In genomic region chr18:36392888-36393287, GRCh38 we compare ENCODE assay signal across 20 cellular contexts.
DNase-seq lines count a peak whose midpoint lies in the region; ATAC-seq and TF ChIP-seq lines count a peak whose summit lies in the region.
"Had no signal": no experiment of that assay in that cellular context is flagged by ENCODE, and none has a peak within 500 bp of the region (broad histone marks: within the 10 kb centered on the region; RNA-seq: fewer than 3 reads in every experiment).

No MANE protein-coding gene starts in this region.

- peaks cover 0 to 19% of the 10 kb centered on the region in 2 donors for H3K4me1 ChIP-seq in ascending aorta
- peaks cover 36% of the 10 kb centered on the region for H3K4me1 ChIP-seq in psoas muscle
- H3K4me1 ChIP-seq: SJCRH30 had no signal

- H3K36me3 ChIP-seq in ascending aorta (no peaks in the 10 kb centered on the region), psoas muscle (ENCODE audit: insufficient read depth in 1 of 2, low read depth in 1 of 2) (no peaks in the 10 kb centered on the region)
- H3K36me3 ChIP-seq: BLaER1, SJCRH30 had no signal

- peaks cover 0 to 11% of the 10 kb centered on the region in 2 donors for H3K9me3 ChIP-seq in ascending aorta
- H3K9me3 ChIP-seq in psoas muscle: peaks cover 8% of the 10 kb centered on the region
- H3K9me3 ChIP-seq: SJCRH30 had no signal

- WGBS in psoas muscle, 3 donors: 29 to 51% (median 30%) methylated on average over 3 of the region's 3 CpGs

- no peak overlapping the region for H3K4me3 ChIP-seq in ascending aorta
- peak overlapping the region; percentile 2 for H3K4me3 ChIP-seq in psoas muscle
- H3K4me3 ChIP-seq: BLaER1, GM12878, GM23338, SJCRH30 had no signal

- TF ChIP-seq CTCF in ascending aorta (IDR thresholded peaks at IDR 0.05) (no peak), psoas muscle (IDR thresholded peaks at IDR 0.05) (no peak)

- H3K27ac ChIP-seq in ascending aorta (peak overlapping the region; percentile 73 to 74), psoas muscle (peak overlapping the region; percentile 87)
- H3K27ac ChIP-seq: BLaER1, SJCRH30 had no signal

- intact Hi-C loops in ascending aorta (cut with DNase I) (no loop called here), left ventricle myocardium superior (cut with micrococcal nuclease) (no loop called here), psoas muscle (cut with DNase I) (loop anchor here in 1 of 2 donors (5.0 kb wide), 1 partner anchor 91 kb away; no protein-coding TSS in a partner anchor)

- ATAC-seq in left ventricle myocardium superior (peak; percentile 51), psoas muscle (peak; percentile 17 to 62 (median 50))
- ATAC-seq: CD8-positive, alpha-beta T cell; GM23338 had no signal

- DNase-seq in ascending aorta (ENCODE audit: low spot score in 2 of 2) (peak in 1 of 2 donors; percentile 66), left ventricle myocardium superior (no peak), psoas muscle (no peak), OCI-M1 (lab: John Stamatoyannopoulos, UW) (no peak), MV-4-11 (lab: John Stamatoyannopoulos, UW) (no peak), amygdala (lab: John Stamatoyannopoulos, UW) (no peak), D341Med (ENCODE audit: low spot score) (no peak)
- DNase-seq: CD8-positive, alpha-beta T cell; DMS79; KG1; NCI-H1048; NCI-H1436 treated with DMSO at 0.1 percent for 48 hours; NCI-H2029 treated with DMSO at 0.1 percent for 48 hours; NCI-H2171 treated with DMSO at 0.1 percent for 48 hours; NK-92 treated with Interleukin-12 subunit alpha and Interleukin-12 subunit beta, amount 100 ng/mL, for 24 hours; RPMI8226; SJCRH30 had no signal

- H3K27me3 ChIP-seq in ascending aorta (no peaks in the 10 kb centered on the region), psoas muscle (ENCODE audit: insufficient read depth in 3 of 3, low read length in 2 of 3) (no peaks in the 10 kb centered on the region)
- H3K27me3 ChIP-seq: BLaER1, SJCRH30 had no signal
